ENCODE assay signal across 25 cellular contexts in genomic region chr2:82254728-82255127, GRCh38.
"Had no signal": no experiment of that assay in that cellular context is flagged by ENCODE, and none has a peak within 500 bp of the region (broad histone marks: within the 10 kb centered on the region; RNA-seq: fewer than 3 reads in every experiment).

No MANE protein-coding gene starts in this region.

- H3K27ac Mint-ChIP-seq: dendritic cell treated with granulocyte-macrophage colony-stimulating factor and Interleukin-4, amounts not matched to agents 40 ng/mL and 50 ng/mL, for 4 days; effector memory CD8-positive, alpha-beta T cell; endodermal cell; immature natural killer cell; mesothelial cell of epicardium; naive B cell; naive thymus-derived CD8-positive, alpha-beta T cell had no signal

- FAIRE-seq: endometrium, frontal cortex had no signal

- H3K27ac ChIP-seq: colonic mucosa, esophagus muscularis mucosa, foreskin keratinocyte, gastroesophageal sphincter, heart left ventricle, hepatocyte, left lung, lower lobe of right lung had no signal

- H3K4me3 Mint-ChIP-seq: dendritic cell treated with granulocyte-macrophage colony-stimulating factor and Interleukin-4, amounts not matched to agents 40 ng/mL and 50 ng/mL, for 4 days; effector memory CD8-positive, alpha-beta T cell; endodermal cell; immature natural killer cell; mesothelial cell of epicardium; naive B cell; naive thymus-derived CD8-positive, alpha-beta T cell had no signal

- H3K9me3 ChIP-seq: colonic mucosa, mucosa of descending colon had no signal

- H3K36me3 Mint-ChIP-seq: mesothelial cell of epicardium, naive B cell had no signal

- H3K36me3 ChIP-seq: colonic mucosa, esophagus muscularis mucosa, gastroesophageal sphincter, heart left ventricle, left lung, lower lobe of right lung had no signal

- ATAC-seq: effector memory CD8-positive, alpha-beta T cell; foreskin keratinocyte; gastroesophageal sphincter; heart left ventricle; left cardiac atrium; left lung; left ventricle myocardium superior; lower lobe of right lung; mucosa of descending colon; naive thymus-derived CD8-positive, alpha-beta T cell had no signal

- H3K4me3 ChIP-seq: colonic mucosa, esophagus muscularis mucosa, gastroesophageal sphincter, heart left ventricle, hepatocyte, left lung, lower lobe of right lung, mucosa of descending colon had no signal

- H3K27me3 Mint-ChIP-seq: dendritic cell treated with granulocyte-macrophage colony-stimulating factor and Interleukin-4, amounts not matched to agents 40 ng/mL and 50 ng/mL, for 4 days; effector memory CD8-positive, alpha-beta T cell; naive B cell; naive thymus-derived CD8-positive, alpha-beta T cell had no signal

- DNase-seq: colonic mucosa; cortex of kidney; effector CD8-positive, alpha-beta T cell; effector memory CD8-positive, alpha-beta T cell; endodermal cell; foreskin keratinocyte; heart left ventricle; hypothalamus; immature natural killer cell; islet precursor cell; left cardiac atrium; left lung; left ventricle myocardium superior; lower lobe of right lung; mesenchymal stem cell; mucosa of descending colon; naive B cell; naive thymus-derived CD8-positive, alpha-beta T cell had no signal

- H3K4me1 Mint-ChIP-seq: immature natural killer cell; naive B cell; naive thymus-derived CD8-positive, alpha-beta T cell had no signal

- H3K4me1 ChIP-seq: colonic mucosa, esophagus muscularis mucosa, foreskin keratinocyte, gastroesophageal sphincter, heart left ventricle, left lung, lower lobe of right lung had no signal
